1 cellular context compared by ENCODE assay signal in the genomic region with DNA sequence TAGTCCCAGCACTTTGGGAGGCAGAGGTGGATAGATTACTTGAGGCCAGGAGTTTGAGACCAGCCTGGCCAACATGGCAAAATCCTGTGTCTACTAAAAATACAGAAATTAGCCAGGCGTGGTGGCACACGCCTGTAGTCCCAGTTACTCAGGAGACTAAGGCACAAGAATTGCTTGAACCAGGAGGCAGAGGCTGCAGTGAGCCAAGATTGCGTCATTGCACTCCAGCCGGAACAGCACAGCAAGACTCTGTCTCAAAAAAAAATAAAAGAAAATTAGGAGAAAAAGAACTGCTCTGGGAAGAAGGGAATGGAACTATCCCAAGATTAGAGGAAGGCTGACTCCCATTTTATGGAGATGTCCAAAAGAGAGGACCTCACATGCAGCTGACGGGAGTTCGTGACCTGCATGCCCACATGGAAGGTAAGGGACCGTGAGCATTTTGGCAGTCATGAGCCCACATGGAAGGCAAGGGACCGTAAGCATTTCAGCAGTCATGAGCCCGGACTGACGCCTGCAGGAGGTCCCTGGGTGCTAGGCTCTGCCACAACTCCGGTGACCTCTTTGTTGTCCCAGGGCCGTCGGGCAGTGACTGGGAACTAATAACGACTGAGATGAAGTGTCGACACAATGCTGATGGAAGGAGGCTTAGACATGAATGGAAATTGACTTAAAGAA.
TF ChIP-seq lines count a peak whose summit lies in the region.

No MANE protein-coding gene starts in this region.

TF ChIP-seq in IMR-90, 13 proteins besides CTCF, POLR2A, EP300 and RAD21:
- TF ChIP-seq CEBPB (IDR thresholded peaks at IDR 0.05; ENCODE audit: low read depth, low read length) (0 out of 2 replicates have a peak, but pooled peaks have one; percentile 36), NFE2L2 (IDR thresholded peaks at IDR 0.05; ENCODE audit: low read depth, low read length) (no peak)
